ENCODE assay signal across 8 cellular contexts in the genomic region with DNA sequence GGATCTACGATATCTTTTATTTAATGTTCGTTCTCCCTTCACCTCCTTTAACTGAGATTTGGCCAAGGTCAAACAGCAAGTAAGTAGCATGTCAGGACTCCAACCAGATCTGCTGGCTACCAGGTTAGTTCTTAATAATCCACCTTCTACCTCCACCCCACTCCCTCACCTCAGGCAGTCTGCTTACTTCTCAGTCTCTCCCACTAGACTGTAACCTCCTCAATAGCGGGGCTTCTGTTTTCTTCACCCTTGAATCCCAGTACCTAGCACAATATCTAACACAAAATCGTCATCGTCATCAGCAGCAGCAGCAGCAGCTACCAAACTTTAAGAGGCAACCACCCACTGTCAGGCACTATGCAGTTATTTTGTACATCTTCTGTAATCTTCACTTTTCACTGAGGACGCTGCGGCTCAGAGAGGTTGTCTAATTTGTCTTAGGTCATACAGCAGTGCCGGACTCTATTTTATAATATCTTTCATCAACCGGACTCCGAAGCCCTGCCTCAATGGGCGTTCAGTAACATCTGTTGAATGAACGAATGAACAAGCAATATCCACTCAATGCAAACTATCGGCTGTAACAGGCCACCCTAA. TPM values are rescaled to one million over a fixed set of nuclear protein-coding genes. Genes with fewer than 3 reads are reported as not detected.
DNase-seq lines count a peak whose midpoint lies in the region; ATAC-seq and TF ChIP-seq lines count a peak whose summit lies in the region.

No MANE protein-coding gene starts in this region.

- POLR2A ChIA-PET in OCI-LY7 (lab: Charles Lee), result interaction anchor here (0.9 to 1.4 kb wide), 2 partner anchors 14 to 19 kb away, joined by 3 read pairs; no protein-coding TSS in a partner anchor

- peaks cover 8% of the 10 kb centered on the region; the same call in 1 of the 2 replicates for H4K20me1 ChIP-seq in OCI-LY7 (ENCODE audit: insufficient read depth, low read length)

- H3K27ac ChIP-seq in OCI-LY7 (ENCODE audit: low read depth, low read length, poor library complexity, severe bottlenecking), result peak overlapping the region; percentile 24
- H3K27ac ChIP-seq in endodermal cell (ENCODE audit: low read depth, low read length), result peak overlapping the region; percentile 61
- H3K27ac ChIP-seq in ovary, result peak overlapping the region; percentile 34 to 83

- DNase-seq in Daoy (ENCODE audit: low read depth), result peak; percentile 11
- peak; percentile 2 for DNase-seq in OCI-LY7 (ENCODE audit: low spot score)
- DNase-seq in endodermal cell, result no peak
- DNase-seq in ovary, result no peak
- DNase-seq in COLO668 (lab: John Stamatoyannopoulos, UW; ENCODE audit: unreplicated experiment), result no peak
- no peak for DNase-seq in GM20000 (ENCODE audit: low spot score)
- no peak for DNase-seq in anterior cingulate cortex (lab: John Stamatoyannopoulos, UW)

- peak overlapping the region; percentile 31 for H3K27ac Mint-ChIP-seq in endodermal cell

- intact Hi-C loops in OCI-LY7 (cut with micrococcal nuclease; ENCODE audit: unreplicated experiment), result no loop called here
- intact Hi-C loops in ovary (cut with DNase I), result loop anchor here in 2 of 4 donors (10.0 kb wide), 1 partner anchor 165 kb away; no protein-coding TSS in a partner anchor

- ATAC-seq in GM21381 (IDR thresholded peaks at IDR 0.05; ENCODE audit: unreplicated experiment), result no peak

- peak overlapping the region; percentile 67 for H3K4me2 ChIP-seq in OCI-LY7 (ENCODE audit: low read length)

- peak overlapping the region; percentile 9 for H3K9ac ChIP-seq in endodermal cell (ENCODE audit: extremely low read depth, low read length, poor library complexity, severe bottlenecking)

- H3K4me1 Mint-ChIP-seq in endodermal cell, result peaks cover 31% of the 10 kb centered on the region

- peak overlapping the region; percentile 85 for H3K4me3 ChIP-seq in OCI-LY7 (ENCODE audit: low read depth, low read length, poor library complexity, severe bottlenecking)
- peak overlapping the region; percentile 88 for H3K4me3 ChIP-seq in endodermal cell (ENCODE audit: low read length)
- peak overlapping the region; percentile 97 for H3K4me3 ChIP-seq in ovary

- TF ChIP-seq CTCF in OCI-LY7 (conservative IDR thresholded peaks at IDR 0.05; ENCODE audit: low read length), result no peak
- no peak for TF ChIP-seq CTCF in endodermal cell (conservative IDR thresholded peaks at IDR 0.05)
- no peak for TF ChIP-seq CTCF in ovary (IDR thresholded peaks at IDR 0.05)
- TF ChIP-seq CTCF in GM20000 (IDR thresholded peaks at IDR 0.05; ENCODE audit: extremely low read depth, missing control alignments), result no peak

- CTCF ChIA-PET in OCI-LY7 (lab: Charles Lee; ENCODE audit: unreplicated experiment), result no interaction called here

- no peak for TF ChIP-seq EP300 in ovary (IDR thresholded peaks at IDR 0.05)

- peaks cover 18% of the 10 kb centered on the region for H3K9me3 Mint-ChIP-seq in endodermal cell

- no TSS peak for BruUV-seq in OCI-LY7 (replicated peaks; lab: Mats Ljungman, UMichigan)

- WGBS in endodermal cell (ENCODE audit: insufficient coverage in 1 of 2, insufficient read length in 1 of 2), 2 experiments, result 18 to 25% methylated on average over 11 to 13 of the region's 13 CpGs
- 1 to 3% (median 1%) methylated on average over 13 of the region's 13 CpGs for WGBS in ovary, 3 donors

- no peaks in the 10 kb centered on the region for H3K79me2 ChIP-seq in OCI-LY7 (ENCODE audit: insufficient read depth, low read depth, low read length)

- H3K36me3 Mint-ChIP-seq in endodermal cell (ENCODE audit: low read depth), result no peaks in the 10 kb centered on the region

- peaks cover 6% of the 10 kb centered on the region for H3K27me3 Mint-ChIP-seq in endodermal cell (ENCODE audit: insufficient read depth)

- peaks cover 18% of the 10 kb centered on the region for H3K4me1 ChIP-seq in OCI-LY7 (ENCODE audit: insufficient read depth, low read length, poor library complexity, severe bottlenecking)
- H3K4me1 ChIP-seq in endodermal cell (ENCODE audit: control insufficient read depth, insufficient read depth, low read length), result peaks cover 10% of the 10 kb centered on the region
- H3K4me1 ChIP-seq in ovary (ENCODE audit: insufficient read depth), result peaks cover 1% of the 10 kb centered on the region

- no peaks in the 10 kb centered on the region for H3K9me2 ChIP-seq in OCI-LY7 (ENCODE audit: insufficient read depth, low read length)

- TF ChIP-seq POLR2A in ovary (IDR thresholded peaks at IDR 0.05), result no peak

- H2AFZ ChIP-seq in OCI-LY7 (ENCODE audit: low read length), result peak overlapping the region; percentile 92

- H3K36me3 ChIP-seq in OCI-LY7 (ENCODE audit: insufficient read depth, low read length) (no peaks in the 10 kb centered on the region), endodermal cell (ENCODE audit: control insufficient read depth, insufficient read depth, low read length) (no peaks in the 10 kb centered on the region), ovary (no peaks in the 10 kb centered on the region)

- H3K27me3 ChIP-seq in endodermal cell (ENCODE audit: control insufficient read depth, insufficient read depth, low read length, poor library complexity, severe bottlenecking) (no peaks in the 10 kb centered on the region), ovary (no peaks in the 10 kb centered on the region)

- H3K9me3 ChIP-seq in OCI-LY7 (ENCODE audit: low read length) (no peaks in the 10 kb centered on the region), endodermal cell (ENCODE audit: control insufficient read depth, low read length) (peaks cover 15% of the 10 kb centered on the region), ovary (no peaks in the 10 kb centered on the region)

- peak overlapping the region; percentile 84 for H3K4me3 Mint-ChIP-seq in endodermal cell

RNA-seq across cellular contexts. Expression of a gene that starts 0.9 kb away (rescaled TPM):
- 12.6 and 13.5 TPM in 2 replicates for total RNA-seq in Daoy (2014; rRNA removed; shearing (Covaris generic))
- 2.9 and 4.7 TPM in 2 replicates for total RNA-seq in OCI-LY7 (2014; rRNA removed; shearing (Covaris generic))
- total RNA-seq in OCI-LY7 (2022), result 7.8 and 8.5 TPM in 2 replicates
- 10 to 100 TPM; 27.1 to 27.4 TPM for total RNA-seq in endodermal cell
- polyA plus RNA-seq in endodermal cell (2013, experiment 1 of 2), result 16.3 TPM
- 18.6 TPM for polyA plus RNA-seq in endodermal cell (2013, experiment 2 of 2)
- total RNA-seq in ovary, result 10 to 100 TPM; 13.4 to 20.8 (median 15.8) TPM
- 1 to 10 TPM; 5.3 to 6.2 TPM for polyA plus RNA-seq in ovary

Comparison
In these comparisons a context has a peak if more than half of its experiments do, and no peak if none do; other contexts are left out.
1. DNase-seq: peak in Daoy (single experiment) and OCI-LY7 (single experiment); none in endodermal cell (single experiment), ovary (0 of 5), COLO668 (single experiment), GM20000 (single experiment) and anterior cingulate cortex (0 of 58).
2. Peak in every context shown above with its lines, with median percentiles within 50 percentile points of each other: H3K27ac ChIP-seq and H3K4me3 ChIP-seq.